ENCODE assay signal across 2 cellular contexts in the genomic region with DNA sequence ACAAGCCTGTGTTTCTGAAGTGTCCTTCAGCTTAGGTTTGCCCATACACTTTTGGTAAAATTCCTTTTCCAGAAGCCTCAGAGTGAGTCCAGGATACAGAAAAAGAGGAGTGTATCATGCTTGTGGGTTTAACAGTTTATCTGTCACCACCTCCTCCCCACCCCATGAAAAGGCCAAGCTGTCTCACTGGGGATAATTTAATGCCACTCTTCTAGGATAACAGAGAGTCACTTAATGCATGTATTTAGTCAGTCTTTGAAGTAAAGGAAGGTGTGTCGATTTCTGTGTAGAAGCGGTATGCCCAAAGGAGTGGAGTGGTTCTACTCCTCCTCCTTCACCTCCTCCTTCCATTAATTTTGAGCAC.
TF ChIP-seq lines count a peak whose summit lies in the region.

No MANE protein-coding gene starts in this region.

TF ChIP-seq in IMR-90, 13 proteins besides CTCF, POLR2A, EP300 and RAD21:
- no peak for TF ChIP-seq MAFK (IDR thresholded peaks at IDR 0.05; ENCODE audit: low read depth, low read length)
- TF ChIP-seq MXI1 (IDR thresholded peaks at IDR 0.05; ENCODE audit: borderline replicate concordance, low read depth, low read length): no peak
- no peak for TF ChIP-seq RCOR1 (IDR thresholded peaks at IDR 0.05; ENCODE audit: insufficient replicate concordance, low read length)
- TF ChIP-seq USF2 (IDR thresholded peaks at IDR 0.05; ENCODE audit: low read depth, low read length): no peak
- no peak for TF ChIP-seq NFE2L2 (IDR thresholded peaks at IDR 0.05; ENCODE audit: low read depth, low read length)
- no peak for TF ChIP-seq CHD1 (IDR thresholded peaks at IDR 0.05; ENCODE audit: low read depth, low read length)
- no peak for TF ChIP-seq FOS (IDR thresholded peaks at IDR 0.05; ENCODE audit: low read depth, low read length)
- no peak for TF ChIP-seq CEBPB (IDR thresholded peaks at IDR 0.05; ENCODE audit: low read depth, low read length)
- TF ChIP-seq BHLHE40 (IDR thresholded peaks at IDR 0.05; ENCODE audit: low read depth, low read length): no peak
- no peak for TF ChIP-seq RFX5 (IDR thresholded peaks at IDR 0.05; ENCODE audit: low read depth, low read length)
- no peak for TF ChIP-seq MAZ (IDR thresholded peaks at IDR 0.05; ENCODE audit: borderline replicate concordance, low read depth, low read length)
- no peak for TF ChIP-seq SMC3 (IDR thresholded peaks at IDR 0.05; ENCODE audit: low read depth, low read length)
- no peak for TF ChIP-seq ELK1 (IDR thresholded peaks at IDR 0.05; ENCODE audit: borderline replicate concordance, low read depth, low read length)
TF ChIP-seq in IMR-90: peak in this region for 0.

TF ChIP-seq in K562, 482 proteins besides CTCF, POLR2A, EP300 and RAD21:
- TF ChIP-seq PBX2 (CRISPR knock-in tag; IDR thresholded peaks at IDR 0.05; ENCODE audit: low read depth) (no peak), PBX2 (tag; conservative IDR thresholded peaks at IDR 0.05; ENCODE audit: low read depth) (peak; percentile 67), FOXJ2 (tag; IDR thresholded peaks at IDR 0.05) (peak; percentile 15; the same call in 1 of the 2 replicates), GATAD2B (IDR thresholded peaks at IDR 0.05; ENCODE audit: borderline replicate concordance) (no peak), MED1 (CRISPR knock-in tag; IDR thresholded peaks at IDR 0.05; ENCODE audit: borderline replicate concordance) (no peak), MEIS2 (IDR thresholded peaks at IDR 0.05; ENCODE audit: partially characterized antibody) (peak; percentile 73), HDAC1 (IDR thresholded peaks at IDR 0.05) (no peak), ZBTB26 (CRISPR knock-in tag; IDR thresholded peaks at IDR 0.05) (no peak), ARID3B (CRISPR knock-in tag; IDR thresholded peaks at IDR 0.05; ENCODE audit: borderline replicate concordance) (no peak), GABPA (tag; conservative IDR thresholded peaks at IDR 0.05; ENCODE audit: low read depth) (no peak), ZNF212 (CRISPR knock-in tag; IDR thresholded peaks at IDR 0.05) (no peak), RAD51 (IDR thresholded peaks at IDR 0.05; ENCODE audit: borderline replicate concordance, low read depth) (no peak), U2AF2 (optimal IDR thresholded peaks at IDR 0.05; ENCODE audit: low read depth, low read length) (no peak)
- TF ChIP-seq, protein P1, sequence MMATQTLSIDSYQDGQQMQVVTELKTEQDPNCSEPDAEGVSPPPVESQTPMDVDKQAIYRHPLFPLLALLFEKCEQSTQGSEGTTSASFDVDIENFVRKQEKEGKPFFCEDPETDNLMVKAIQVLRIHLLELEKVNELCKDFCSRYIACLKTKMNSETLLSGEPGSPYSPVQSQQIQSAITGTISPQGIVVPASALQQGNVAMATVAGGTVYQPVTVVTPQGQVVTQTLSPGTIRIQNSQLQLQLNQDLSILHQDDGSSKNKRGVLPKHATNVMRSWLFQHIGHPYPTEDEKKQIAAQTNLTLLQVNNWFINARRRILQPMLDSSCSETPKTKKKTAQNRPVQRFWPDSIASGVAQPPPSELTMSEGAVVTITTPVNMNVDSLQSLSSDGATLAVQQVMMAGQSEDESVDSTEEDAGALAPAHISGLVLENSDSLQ (IDR thresholded peaks at IDR 0.05): peak; percentile 22; the same call in 1 of the 2 replicates
